1 cellular context compared by ENCODE assay signal in the genomic region with DNA sequence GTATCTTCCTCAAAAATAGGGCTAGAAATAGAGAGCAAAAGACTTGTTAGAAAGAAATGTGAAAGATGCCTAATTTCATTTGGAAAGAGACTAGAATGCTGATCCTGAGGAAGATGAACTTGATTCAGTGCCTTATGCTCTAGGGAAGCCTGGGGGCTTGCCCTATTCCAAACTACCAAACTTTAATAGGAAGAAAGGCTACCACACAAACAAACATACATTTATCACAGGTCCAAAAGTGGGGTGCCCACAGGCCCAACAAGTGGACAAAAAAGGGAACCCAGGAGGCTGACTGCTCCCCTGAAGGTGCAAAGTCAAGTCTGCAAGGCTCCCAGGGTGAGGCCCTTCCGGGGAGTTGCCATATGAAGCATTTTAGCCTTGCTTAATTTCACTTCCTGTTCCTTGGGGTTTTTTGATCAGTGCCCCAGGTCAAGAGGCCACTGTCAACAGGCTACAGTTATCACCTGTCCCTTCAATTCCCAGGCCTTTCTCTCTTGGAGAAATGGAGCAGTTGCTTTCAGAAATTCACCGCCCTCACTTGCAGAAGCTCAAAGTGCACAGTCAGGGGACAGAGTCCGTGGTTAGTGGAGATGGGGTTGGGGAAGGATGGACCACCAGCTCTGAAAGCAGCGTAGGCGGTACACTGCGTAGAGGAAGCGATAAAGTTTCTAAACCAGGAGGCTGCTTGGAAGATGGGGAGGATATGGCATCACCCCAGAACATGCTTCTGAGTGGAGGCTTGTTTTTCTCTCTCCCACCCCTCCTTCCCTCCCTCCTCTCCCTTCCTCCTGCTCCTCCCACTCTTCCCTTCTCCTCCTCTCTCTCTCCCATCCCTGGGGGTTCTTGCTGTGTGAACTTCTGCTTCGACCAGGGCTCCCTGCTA.
TF ChIP-seq lines count a peak whose summit lies in the region.

No MANE protein-coding gene starts in this region.

TF ChIP-seq in H1, 55 proteins besides CTCF, POLR2A, EP300 and RAD21:
- no peak for TF ChIP-seq FOSL1 (IDR thresholded peaks at IDR 0.05; ENCODE audit: insufficient read depth, low read depth, low read length)
- TF ChIP-seq, protein P1, sequence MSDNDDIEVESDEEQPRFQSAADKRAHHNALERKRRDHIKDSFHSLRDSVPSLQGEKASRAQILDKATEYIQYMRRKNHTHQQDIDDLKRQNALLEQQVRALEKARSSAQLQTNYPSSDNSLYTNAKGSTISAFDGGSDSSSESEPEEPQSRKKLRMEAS (IDR thresholded peaks at IDR 0.05) = no peak
- TF ChIP-seq CHD7 (IDR thresholded peaks at IDR 0.05; ENCODE audit: insufficient replicate concordance, low read length) = no peak
- no peak for TF ChIP-seq CBX5 (IDR thresholded peaks at IDR 0.05; ENCODE audit: low read depth, low read length)
- no peak for TF ChIP-seq CREB1 (IDR thresholded peaks at IDR 0.05)
- no peak for TF ChIP-seq RBBP5 (IDR thresholded peaks at IDR 0.05; ENCODE audit: borderline replicate concordance, low read depth, low read length)
- TF ChIP-seq ASH2L (IDR thresholded peaks at IDR 0.05; ENCODE audit: low read length) = no peak
- TF ChIP-seq JUND (IDR thresholded peaks at IDR 0.05; ENCODE audit: low read length) = no peak
- no peak for TF ChIP-seq CEBPB (IDR thresholded peaks at IDR 0.05; ENCODE audit: low read depth, low read length)
- no peak for TF ChIP-seq TAF1 (IDR thresholded peaks at IDR 0.05; ENCODE audit: low read depth, low read length)
- TF ChIP-seq HDAC2 (IDR thresholded peaks at IDR 0.05; ENCODE audit: borderline replicate concordance in 1 of 2, low read depth in 2 of 2, low read length in 2 of 2) = no peak
- no peak for TF ChIP-seq EGR1 (IDR thresholded peaks at IDR 0.05; ENCODE audit: borderline replicate concordance, low read depth, low read length)
- no peak for TF ChIP-seq MAFK (IDR thresholded peaks at IDR 0.05; ENCODE audit: low read depth, low read length)
- TF ChIP-seq CBX8 (IDR thresholded peaks at IDR 0.05; ENCODE audit: borderline replicate concordance, low read depth, low read length) = no peak
